1 cellular context compared by ENCODE assay signal in the genomic region with DNA sequence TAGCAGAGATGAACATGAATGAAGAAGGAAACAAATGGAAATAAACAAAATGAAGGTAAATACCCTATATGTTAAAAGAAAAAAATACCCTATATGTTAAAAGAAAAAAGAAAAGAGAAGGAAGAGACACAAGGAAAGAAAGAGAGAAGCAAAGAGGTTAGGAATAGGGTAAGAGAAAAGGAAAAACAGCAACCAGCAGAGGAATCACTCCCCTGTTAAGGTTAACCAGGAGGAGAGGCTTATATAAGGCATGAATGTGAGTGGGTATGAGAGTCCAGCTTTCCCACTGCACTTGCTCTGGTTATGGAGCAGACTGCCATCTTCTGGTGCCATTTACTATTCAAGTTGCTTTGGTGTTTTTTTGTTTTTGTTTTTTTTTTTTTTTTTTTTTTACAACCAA.
TF ChIP-seq lines count a peak whose summit lies in the region.

No MANE protein-coding gene starts in this region.

TF ChIP-seq in HepG2, 621 proteins besides CTCF, POLR2A, EP300 and RAD21 (continued from another document):
- peak; percentile 14; the same call in 1 of the 2 replicates for TF ChIP-seq ZBTB40 (IDR thresholded peaks at IDR 0.05)
- no peak for TF ChIP-seq ZBTB40 (CRISPR knock-in tag; IDR thresholded peaks at IDR 0.05)
- TF ChIP-seq ZNF652 (CRISPR knock-in tag; IDR thresholded peaks at IDR 0.05; ENCODE audit: borderline replicate concordance, low read depth): 0 out of 2 replicates have a peak, but pooled peaks have one; percentile 12
- TF ChIP-seq ZBTB42 (CRISPR knock-in tag; IDR thresholded peaks at IDR 0.05): peak; percentile 17; the same call in 1 of the 2 replicates
- TF ChIP-seq MIXL1 (CRISPR knock-in tag; IDR thresholded peaks at IDR 0.05): peak; percentile 36; the same call in 1 of the 2 replicates
- peak; percentile 55 for TF ChIP-seq SAP130 (CRISPR knock-in tag; IDR thresholded peaks at IDR 0.05; ENCODE audit: low read depth)
- TF ChIP-seq ZSCAN29 (CRISPR knock-in tag; conservative IDR thresholded peaks at IDR 0.05): no peak
- peak; percentile 96 for TF ChIP-seq ATM (IDR thresholded peaks at IDR 0.05; ENCODE audit: borderline replicate concordance)
- 0 out of 2 replicates have a peak, but pooled peaks have one; percentile 30 for TF ChIP-seq PPARG (CRISPR knock-in tag; conservative IDR thresholded peaks at IDR 0.05)
- TF ChIP-seq THRA (CRISPR knock-in tag; IDR thresholded peaks at IDR 0.05; ENCODE audit: borderline replicate concordance): 0 out of 2 replicates have a peak, but pooled peaks have one; percentile 42
- TF ChIP-seq RXRB (CRISPR knock-in tag; IDR thresholded peaks at IDR 0.05; ENCODE audit: borderline replicate concordance): peak; percentile 53; the same call in 1 of the 2 replicates
- TF ChIP-seq, protein P1, sequence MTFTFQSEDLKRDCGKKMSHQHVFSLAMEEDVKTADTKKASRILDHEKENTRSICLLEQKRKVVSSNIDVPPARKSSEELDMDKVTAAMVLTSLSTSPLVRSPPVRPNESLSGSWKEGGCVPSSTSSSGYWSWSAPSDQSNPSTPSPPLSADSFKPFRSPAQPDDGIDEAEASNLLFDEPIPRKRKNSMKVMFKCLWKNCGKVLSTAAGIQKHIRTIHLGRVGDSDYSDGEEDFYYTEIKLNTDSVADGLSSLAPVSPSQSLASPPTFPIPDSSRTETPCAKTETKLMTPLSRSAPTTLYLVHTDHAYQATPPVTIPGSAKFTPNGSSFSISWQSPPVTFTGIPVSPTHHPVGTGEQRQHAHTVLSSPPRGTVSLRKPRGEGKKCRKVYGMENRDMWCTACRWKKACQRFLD (CRISPR knock-in tag; IDR thresholded peaks at IDR 0.05; ENCODE audit: borderline replicate concordance): no peak
- TF ChIP-seq KAT7 (CRISPR knock-in tag; IDR thresholded peaks at IDR 0.05; ENCODE audit: borderline replicate concordance): 0 out of 2 replicates have a peak, but pooled peaks have one; percentile 42
- peak; percentile 80; the same call in 1 of the 2 replicates for TF ChIP-seq U2AF2 (IDR thresholded peaks at IDR 0.05; ENCODE audit: low read depth, low read length)
- TF ChIP-seq SMC3 (IDR thresholded peaks at IDR 0.05; ENCODE audit: low read length): peak; percentile 68
- TF ChIP-seq RBFOX2 (IDR thresholded peaks at IDR 0.05; ENCODE audit: low read depth, low read length): peak; percentile 37; the same call in 1 of the 2 replicates
- no peak for TF ChIP-seq ZNF503 (CRISPR knock-in tag; IDR thresholded peaks at IDR 0.05)
- TF ChIP-seq TEAD3 (CRISPR knock-in tag; optimal IDR thresholded peaks at IDR 0.05; ENCODE audit: borderline replicate concordance): peak; percentile 74
- TF ChIP-seq NONO (IDR thresholded peaks at IDR 0.05): no peak
- TF ChIP-seq NONO (CRISPR knock-in tag; conservative IDR thresholded peaks at IDR 0.05): no peak
- no peak for TF ChIP-seq POGZ (CRISPR knock-in tag; IDR thresholded peaks at IDR 0.05)
- TF ChIP-seq, protein P2, sequence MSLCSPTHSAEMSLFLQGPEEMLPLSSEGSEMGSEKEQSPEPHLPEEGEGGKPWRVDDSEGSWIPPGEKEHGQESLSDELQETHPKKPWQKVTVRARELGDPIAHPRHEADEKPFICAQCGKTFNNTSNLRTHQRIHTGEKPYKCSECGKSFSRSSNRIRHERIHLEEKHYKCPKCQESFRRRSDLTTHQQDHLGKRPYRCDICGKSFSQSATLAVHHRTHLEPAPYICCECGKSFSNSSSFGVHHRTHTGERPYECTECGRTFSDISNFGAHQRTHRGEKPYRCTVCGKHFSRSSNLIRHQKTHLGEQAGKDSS (CRISPR knock-in tag; IDR thresholded peaks at IDR 0.05; ENCODE audit: borderline replicate concordance, low read depth): 0 out of 2 replicates have a peak, but pooled peaks have one; percentile 28
- TF ChIP-seq, protein P3, sequence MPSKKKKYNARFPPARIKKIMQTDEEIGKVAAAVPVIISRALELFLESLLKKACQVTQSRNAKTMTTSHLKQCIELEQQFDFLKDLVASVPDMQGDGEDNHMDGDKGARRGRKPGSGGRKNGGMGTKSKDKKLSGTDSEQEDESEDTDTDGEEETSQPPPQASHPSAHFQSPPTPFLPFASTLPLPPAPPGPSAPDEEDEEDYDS (CRISPR knock-in tag; IDR thresholded peaks at IDR 0.05): peak; percentile 37; the same call in 1 of the 2 replicates
- peak; percentile 71 to 84; a peak in 3 of 4 replicates for TF ChIP-seq HMGXB4 (CRISPR knock-in tag; IDR thresholded peaks at IDR 0.05; ENCODE audit: borderline replicate concordance in 1 of 2, low read depth in 1 of 2)
- TF ChIP-seq, protein P4, sequence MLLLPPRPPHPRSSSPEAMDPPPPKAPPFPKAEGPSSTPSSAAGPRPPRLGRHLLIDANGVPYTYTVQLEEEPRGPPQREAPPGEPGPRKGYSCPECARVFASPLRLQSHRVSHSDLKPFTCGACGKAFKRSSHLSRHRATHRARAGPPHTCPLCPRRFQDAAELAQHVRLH (CRISPR knock-in tag; IDR thresholded peaks at IDR 0.05; ENCODE audit: borderline replicate concordance, low read depth): peak; percentile 16; the same call in 1 of the 2 replicates
- TF ChIP-seq ZNF367 (CRISPR knock-in tag; IDR thresholded peaks at IDR 0.05; ENCODE audit: borderline replicate concordance): no peak
- TF ChIP-seq RARA (CRISPR knock-in tag; IDR thresholded peaks at IDR 0.05): peak; percentile 8; the same call in 1 of the 2 replicates
- TF ChIP-seq MEF2D (CRISPR knock-in tag; IDR thresholded peaks at IDR 0.05): peak; percentile 27; the same call in 1 of the 2 replicates
- no peak; the same call in 1 of the 2 replicates for TF ChIP-seq ELF3 (CRISPR knock-in tag; IDR thresholded peaks at IDR 0.05)
- TF ChIP-seq, protein P5, sequence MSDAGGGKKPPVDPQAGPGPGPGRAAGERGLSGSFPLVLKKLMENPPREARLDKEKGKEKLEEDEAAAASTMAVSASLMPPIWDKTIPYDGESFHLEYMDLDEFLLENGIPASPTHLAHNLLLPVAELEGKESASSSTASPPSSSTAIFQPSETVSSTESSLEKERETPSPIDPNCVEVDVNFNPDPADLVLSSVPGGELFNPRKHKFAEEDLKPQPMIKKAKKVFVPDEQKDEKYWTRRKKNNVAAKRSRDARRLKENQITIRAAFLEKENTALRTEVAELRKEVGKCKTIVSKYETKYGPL (CRISPR knock-in tag; IDR thresholded peaks at IDR 0.05): peak; percentile 81
- TF ChIP-seq GATAD2A (CRISPR knock-in tag; IDR thresholded peaks at IDR 0.05): peak; percentile 55
- peak; percentile 87 for TF ChIP-seq ZNF362 (CRISPR knock-in tag; IDR thresholded peaks at IDR 0.05; ENCODE audit: borderline replicate concordance)
- 0 out of 2 replicates have a peak, but pooled peaks have one; percentile 17 for TF ChIP-seq THAP11 (CRISPR knock-in tag; IDR thresholded peaks at IDR 0.05)
- peak; percentile 61 for TF ChIP-seq STAG1 (CRISPR knock-in tag; IDR thresholded peaks at IDR 0.05)
- 0 out of 2 replicates have a peak, but pooled peaks have one; percentile 45 for TF ChIP-seq ZNF136 (CRISPR knock-in tag; IDR thresholded peaks at IDR 0.05; ENCODE audit: low read depth)
- TF ChIP-seq ZNF124 (CRISPR knock-in tag; IDR thresholded peaks at IDR 0.05): 0 out of 2 replicates have a peak, but pooled peaks have one; percentile 53
- TF ChIP-seq LCORL (IDR thresholded peaks at IDR 0.05): peak; percentile 51; the same call in 1 of the 2 replicates
- TF ChIP-seq LCORL (CRISPR knock-in tag; IDR thresholded peaks at IDR 0.05): no peak
